Comparison of ENCODE assay signal across 16 cellular contexts in genomic region chr2:147630585-147630984, GRCh38.
A peak's percentile ranks its signal among the peaks of the same experiment; 100 is the strongest.
DNase-seq lines count a peak whose midpoint lies in the region; ATAC-seq and TF ChIP-seq lines count a peak whose summit lies in the region.
"Had no signal": no experiment of that assay in that cellular context is flagged by ENCODE, and none has a peak within 500 bp of the region (broad histone marks: within the 10 kb centered on the region; RNA-seq: fewer than 3 reads in every experiment).

No MANE protein-coding gene starts in this region.

- H2AFZ ChIP-seq in SK-N-SH (ENCODE audit: low read depth): no peak overlapping the region

- no peaks in the 10 kb centered on the region for H3K27me3 Mint-ChIP-seq in activated naive CD4-positive, alpha-beta T cell treated with anti-CD3 and anti-CD28 coated beads for 36 hours (ENCODE audit: low read depth)
- no peaks in the 10 kb centered on the region for H3K27me3 Mint-ChIP-seq in stimulated activated naive CD8-positive, alpha-beta T cell treated with anti-CD3 and anti-CD28 coated beads, Interleukin-15, amount 100 ng/mL, for 72 hours

- WGBS in SK-N-SH (ENCODE audit: low lambda C conversion rate): 17% methylated on average over 6 of the region's 6 CpGs

- POLR2A ChIA-PET in SK-N-SH (lab: Yijun Ruan, JAX): no interaction called here

- no peak overlapping the region for H3K4me2 ChIP-seq in SK-N-SH

- H3K27ac ChIP-seq in SK-N-SH (ENCODE audit: low read depth in 2 of 2, low read length in 1 of 2): no peak overlapping the region
- H3K27ac ChIP-seq: heart right ventricle, vagina had no signal

- peak; percentile 64 for ATAC-seq in stimulated activated naive CD8-positive, alpha-beta T cell treated with anti-CD3 and anti-CD28 coated beads, Interleukin-15, amount 100 ng/mL, for 72 hours
- no peak for ATAC-seq in HG03432 (IDR thresholded peaks at IDR 0.05; ENCODE audit: unreplicated experiment)
- ATAC-seq: heart right ventricle had no signal

- no peak overlapping the region for H3K9ac ChIP-seq in SK-N-SH

- TF ChIP-seq CTCF in SK-N-SH (IDR thresholded peaks at IDR 0.05): no peak

- no peak for TF ChIP-seq RAD21 in SK-N-SH (IDR thresholded peaks at IDR 0.05; ENCODE audit: low read length)

- no peak overlapping the region for H3K4me3 ChIP-seq in SK-N-SH (ENCODE audit: low read depth in 2 of 2, low read length in 1 of 2)
- H3K4me3 ChIP-seq: heart right ventricle, vagina had no signal

- intact Hi-C loops in activated naive CD4-positive, alpha-beta T cell treated with anti-CD3 and anti-CD28 coated beads for 36 hours (cut with micrococcal nuclease): loop anchor here (1.0 to 10.0 kb wide), 7 partner anchors 33 to 1244 kb away; partner anchors contain the start of genes KIF5C, MBD5 and ORC4

- H3K9me2 ChIP-seq in SK-N-SH: no peaks in the 10 kb centered on the region

- no peaks in the 10 kb centered on the region for H3F3A ChIP-seq in SK-N-SH (replicated peaks; ENCODE audit: insufficient read depth)

- H3K79me2 ChIP-seq in SK-N-SH (ENCODE audit: insufficient read depth): no peaks in the 10 kb centered on the region

- H3K36me3 Mint-ChIP-seq in activated naive CD4-positive, alpha-beta T cell treated with anti-CD3 and anti-CD28 coated beads for 36 hours (ENCODE audit: low read depth): no peaks in the 10 kb centered on the region

- H3K4me1 Mint-ChIP-seq in activated naive CD4-positive, alpha-beta T cell treated with anti-CD3 and anti-CD28 coated beads for 36 hours (ENCODE audit: low read depth): peaks cover 22% of the 10 kb centered on the region
- H3K4me1 Mint-ChIP-seq in stimulated activated naive CD8-positive, alpha-beta T cell treated with anti-CD3 and anti-CD28 coated beads, Interleukin-15, amount 100 ng/mL, for 72 hours: peaks cover 23% of the 10 kb centered on the region

- CTCF ChIA-PET in activated naive CD4-positive, alpha-beta T cell treated with anti-CD3 and anti-CD28 coated beads for 36 hours (lab: Charles Lee): interaction anchor here (1.2 kb wide), 1 partner anchor 11 kb away, joined by 3 read pairs; no protein-coding TSS in a partner anchor
- CTCF ChIA-PET in SK-N-SH (lab: Yijun Ruan, JAX): no interaction called here

- no peak for TF ChIP-seq EP300 in SK-N-SH (IDR thresholded peaks at IDR 0.05; ENCODE audit: borderline replicate concordance in 1 of 2, low read depth in 1 of 2, low read length in 1 of 2)

- H3K27me3 ChIP-seq in SK-N-SH (ENCODE audit: insufficient read depth): no peaks in the 10 kb centered on the region; the same call in 1 of the 2 replicates
- H3K27me3 ChIP-seq: heart right ventricle, vagina had no signal

- no peaks in the 10 kb centered on the region for H3K9me3 ChIP-seq in SK-N-SH
- H3K9me3 ChIP-seq: vagina had no signal

- no peaks in the 10 kb centered on the region for H3K36me3 ChIP-seq in SK-N-SH (replicated peaks in 1 of 2; ENCODE audit: control insufficient read depth in 1 of 2, insufficient read depth in 2 of 2, low read length in 1 of 2)
- H3K36me3 ChIP-seq: heart right ventricle, vagina had no signal

- no peaks in the 10 kb centered on the region for H3K9me3 Mint-ChIP-seq in activated naive CD4-positive, alpha-beta T cell treated with anti-CD3 and anti-CD28 coated beads for 36 hours
- peaks cover 0 to 4% of the 10 kb centered on the region in 2 donors for H3K9me3 Mint-ChIP-seq in stimulated activated naive CD8-positive, alpha-beta T cell treated with anti-CD3 and anti-CD28 coated beads, Interleukin-15, amount 100 ng/mL, for 72 hours

- H3K27ac Mint-ChIP-seq in activated naive CD4-positive, alpha-beta T cell treated with anti-CD3 and anti-CD28 coated beads for 36 hours: peak overlapping the region; percentile 80
- H3K27ac Mint-ChIP-seq in stimulated activated naive CD8-positive, alpha-beta T cell treated with anti-CD3 and anti-CD28 coated beads, Interleukin-15, amount 100 ng/mL, for 72 hours: no peak overlapping the region

- DNase-seq in activated naive CD4-positive, alpha-beta T cell treated with anti-CD3 and anti-CD28 coated beads for 36 hours: peak; percentile 50
- no peak for DNase-seq in activated naive CD4-positive, alpha-beta T cell (lab: John Stamatoyannopoulos, UW)
- DNase-seq in NOMO-1 treated with DMSO at 0.1 percent for 48 hours (lab: John Stamatoyannopoulos, UW; ENCODE audit: unreplicated experiment) (peak; percentile 80), astrocyte of the hippocampus (ENCODE audit: low read depth, low spot score) (peak; percentile 31), SK-N-SH (no peak), dermis blood vessel endothelial cell (no peak)
- DNase-seq in stimulated activated naive CD8-positive, alpha-beta T cell treated with anti-CD3 and anti-CD28 coated beads, Interleukin-15, amount 100 ng/mL, for 72 hours: no peak
- DNase-seq: activated CD8-positive, alpha-beta memory T cell treated with anti-CD3 and anti-CD28 coated beads for 24 hours; effector memory CD4-positive, alpha-beta T cell; heart right ventricle; NCI-H1694 treated with DMSO at 0.1 percent for 48 hours; NK-92 treated with Interleukin-12 subunit alpha and Interleukin-12 subunit beta, amount 100 ng/mL, for 24 hours; nucleus accumbens; SW 1271 had no signal

- no peaks in the 10 kb centered on the region for H4K20me1 ChIP-seq in SK-N-SH (ENCODE audit: insufficient read depth)

- no peak overlapping the region for H3K4me3 Mint-ChIP-seq in activated naive CD4-positive, alpha-beta T cell treated with anti-CD3 and anti-CD28 coated beads for 36 hours
- no peak overlapping the region for H3K4me3 Mint-ChIP-seq in stimulated activated naive CD8-positive, alpha-beta T cell treated with anti-CD3 and anti-CD28 coated beads, Interleukin-15, amount 100 ng/mL, for 72 hours

- no peaks in the 10 kb centered on the region for H3K4me1 ChIP-seq in SK-N-SH (ENCODE audit: control insufficient read depth in 1 of 2, insufficient read depth in 2 of 2, low read depth in 1 of 2, low read length in 1 of 2)
- H3K4me1 ChIP-seq: vagina had no signal

TF ChIP-seq in SK-N-SH, 30 proteins besides CTCF, POLR2A, EP300 and RAD21:
- no peak for TF ChIP-seq NFIC (IDR thresholded peaks at IDR 0.05; ENCODE audit: borderline replicate concordance)
- TF ChIP-seq NRF1 (IDR thresholded peaks at IDR 0.05; ENCODE audit: low read depth, low read length): no peak
- TF ChIP-seq GATA2 (CRISPR knock-in tag; IDR thresholded peaks at IDR 0.05): no peak
- no peak for TF ChIP-seq FOXM1 (IDR thresholded peaks at IDR 0.05; ENCODE audit: low read depth)
- TF ChIP-seq PBX3 (IDR thresholded peaks at IDR 0.05): no peak
- TF ChIP-seq SIN3A (IDR thresholded peaks at IDR 0.05; ENCODE audit: borderline replicate concordance, low read depth, low read length): no peak
- no peak for TF ChIP-seq RFX5 (IDR thresholded peaks at IDR 0.05; ENCODE audit: low read length)
- no peak for TF ChIP-seq GABPA (IDR thresholded peaks at IDR 0.05; ENCODE audit: low read depth)
- TF ChIP-seq POLR2AphosphoS5 (IDR thresholded peaks at IDR 0.05; ENCODE audit: low read depth, low read length): no peak
- TF ChIP-seq USF1 (IDR thresholded peaks at IDR 0.05; ENCODE audit: borderline replicate concordance, low read depth): no peak
- no peak for TF ChIP-seq YY1 (IDR thresholded peaks at IDR 0.05; ENCODE audit: low read depth)
- TF ChIP-seq RCOR1 (IDR thresholded peaks at IDR 0.05; ENCODE audit: low read length): no peak
- TF ChIP-seq CHD2 (IDR thresholded peaks at IDR 0.05; ENCODE audit: low read length, partially characterized antibody): no peak
- no peak for TF ChIP-seq FOSL2 (IDR thresholded peaks at IDR 0.05; ENCODE audit: borderline replicate concordance, low read depth)
- no peak for TF ChIP-seq RXRA (IDR thresholded peaks at IDR 0.05; ENCODE audit: borderline replicate concordance, low read depth)
- TF ChIP-seq MXI1 (IDR thresholded peaks at IDR 0.05; ENCODE audit: low read depth, low read length): no peak
- no peak for TF ChIP-seq TAF1 (IDR thresholded peaks at IDR 0.05; ENCODE audit: borderline replicate concordance, low read depth, low read length)

Comparison
In these comparisons a context has a peak if more than half of its experiments do, and no peak if none do; other contexts are left out.
1. DNase-seq: peak in activated naive CD4-positive, alpha-beta T cell treated with anti-CD3 and anti-CD28 coated beads for 36 hours (single experiment), NOMO-1 treated with DMSO at 0.1 percent for 48 hours (single experiment) and astrocyte of the hippocampus (single experiment); none in activated naive CD4-positive, alpha-beta T cell (0 of 4), stimulated activated naive CD8-positive, alpha-beta T cell treated with anti-CD3 and anti-CD28 coated beads, Interleukin-15, amount 100 ng/mL, for 72 hours (0 of 2), SK-N-SH (single experiment) and dermis blood vessel endothelial cell (single experiment).